ENCODE assay signal across 11 cellular contexts in the genomic region with DNA sequence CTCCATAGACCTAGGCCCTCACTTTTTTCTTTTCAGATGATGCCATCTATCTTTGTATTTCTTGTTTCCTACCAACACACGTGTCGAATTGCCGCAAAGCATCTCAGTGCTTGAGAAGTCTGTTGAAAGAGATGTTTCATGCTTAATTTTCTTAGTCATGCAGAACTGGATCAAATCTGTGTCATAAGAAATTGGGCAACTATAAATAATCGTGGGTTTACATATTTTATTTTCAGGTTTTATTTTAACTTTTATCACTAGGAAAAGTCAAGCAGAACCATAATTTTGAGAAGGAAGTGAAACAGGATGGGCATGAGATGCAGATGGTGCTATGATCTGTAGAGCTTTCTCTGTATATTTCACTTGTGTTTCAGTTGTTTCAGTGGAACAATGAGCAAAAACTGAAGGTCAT.
DNase-seq lines count a peak whose midpoint lies in the region; ATAC-seq and TF ChIP-seq lines count a peak whose summit lies in the region.
"Had no signal": no experiment of that assay in that cellular context is flagged by ENCODE, and none has a peak within 500 bp of the region (broad histone marks: within the 10 kb centered on the region; RNA-seq: fewer than 3 reads in every experiment).

No MANE protein-coding gene starts in this region.

- no peak overlapping the region for H3K27ac ChIP-seq in A673 (ENCODE audit: low read depth, low read length, poor library complexity, severe bottlenecking)

- no peaks in the 10 kb centered on the region for H3K4me1 ChIP-seq in A673 (ENCODE audit: insufficient read depth, low read length, poor library complexity, severe bottlenecking)

- H3K4me3 ChIP-seq in GM06990 (replicated peaks; ENCODE audit: low read depth, low read length) (no peak overlapping the region), A673 (ENCODE audit: low read depth, low read length, poor library complexity, severe bottlenecking) (no peak overlapping the region)
- H3K4me3 ChIP-seq: spleen had no signal

- no TSS peak for BruUV-seq in A673 (replicated peaks; lab: Mats Ljungman, UMichigan)

- H3K36me3 ChIP-seq in GM06990 (ENCODE audit: control insufficient read depth, insufficient read depth, low read length) (no peaks in the 10 kb centered on the region), A673 (ENCODE audit: insufficient read depth, low read length, poor library complexity, severe bottlenecking) (no peaks in the 10 kb centered on the region)
- H3K36me3 ChIP-seq: spleen had no signal

- ATAC-seq in GM19328 (IDR thresholded peaks at IDR 0.05; ENCODE audit: unreplicated experiment) (peak; percentile 51), HG02759 (IDR thresholded peaks at IDR 0.05; ENCODE audit: unreplicated experiment) (peak; percentile 65), HG03457 (IDR thresholded peaks at IDR 0.05; ENCODE audit: unreplicated experiment) (peak; percentile 64)

- intact Hi-C loops in A673 (cut with micrococcal nuclease; ENCODE audit: unreplicated experiment) = loop anchor here (5.0 kb wide), 1 partner anchor 129 kb away; no protein-coding TSS in a partner anchor

- no peaks in the 10 kb centered on the region for H3K9me3 ChIP-seq in A673 (ENCODE audit: low read depth, low read length, poor library complexity, severe bottlenecking)
- H3K9me3 ChIP-seq: spleen had no signal

- POLR2A ChIA-PET in A673 (lab: Charles Lee; ENCODE audit: low non-redundant PET) = no interaction called here

- peak; percentile 75 for DNase-seq in GM06990 (ENCODE audit: extremely low read depth, insufficient read length)
- DNase-seq in cerebellum (ENCODE audit: low spot score) = no peak
- DNase-seq in NCI-H446 (lab: John Stamatoyannopoulos, UW) = no peak
- no peak for DNase-seq in A673 (ENCODE audit: low spot score)
- no peak for DNase-seq in SKM-1 treated with dmso at 0.1 percent for 144 hours (lab: John Stamatoyannopoulos, UW; ENCODE audit: unreplicated experiment)
- DNase-seq: activated effector memory CD4-positive, alpha-beta T cell treated with anti-CD3 and anti-CD28 coated beads, Interleukin-2, amount 50 U/mL, for 16 hours; NCI-H2029 treated with DMSO at 0.1 percent for 48 hours; spleen had no signal

- H3K27me3 ChIP-seq in GM06990 (replicated peaks; ENCODE audit: control insufficient read depth, insufficient read depth, low read length) (no peaks in the 10 kb centered on the region), A673 (replicated peaks; ENCODE audit: insufficient read depth, low read depth, low read length, poor library complexity) (no peaks in the 10 kb centered on the region)
- H3K27me3 ChIP-seq: spleen had no signal

- CTCF ChIA-PET in A673 (lab: Charles Lee) = no interaction called here

- no peak for TF ChIP-seq CTCF in GM06990 (IDR thresholded peaks at IDR 0.05; ENCODE audit: insufficient read depth, low read length, poor library complexity, severe bottlenecking)
- no peak for TF ChIP-seq CTCF in A673 (conservative IDR thresholded peaks at IDR 0.05; ENCODE audit: low read depth, low read length)
